8 cellular contexts compared by ENCODE assay signal in the genomic region with DNA sequence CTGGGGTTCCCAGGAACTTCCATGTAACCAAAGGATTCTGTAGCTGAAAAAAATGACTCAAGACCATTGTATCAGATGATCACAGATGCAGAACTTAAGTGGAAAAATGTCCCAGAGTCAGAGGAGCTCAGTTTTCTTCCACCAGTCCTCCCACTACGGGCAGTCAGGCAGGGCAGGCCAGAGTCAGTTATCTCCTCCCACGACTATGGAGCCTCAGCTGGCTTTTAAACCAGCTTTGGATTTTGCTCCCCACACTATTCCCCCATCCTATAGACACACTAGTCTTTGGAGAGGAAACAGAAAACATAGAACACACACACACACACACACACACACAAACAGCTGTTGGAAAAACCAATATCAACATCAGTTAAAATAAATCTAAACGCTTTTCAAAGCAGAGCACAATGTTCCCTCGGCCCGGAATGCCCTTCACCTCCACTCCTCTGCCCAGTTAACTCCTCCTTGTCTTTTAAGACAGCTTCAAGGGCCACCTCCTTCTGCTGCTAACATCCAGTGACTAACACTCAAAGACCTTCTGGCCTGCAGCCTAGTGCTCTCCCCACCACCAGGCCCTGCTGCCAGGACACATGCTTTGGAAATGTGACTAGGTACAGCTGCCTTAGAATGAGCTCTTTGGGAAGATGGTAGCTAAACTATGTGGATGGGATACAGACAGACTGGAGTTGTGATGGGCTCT. TPM values are rescaled to one million over a fixed set of nuclear protein-coding genes. Genes with fewer than 3 reads are reported as not detected.
DNase-seq lines count a peak whose midpoint lies in the region; ATAC-seq and TF ChIP-seq lines count a peak whose summit lies in the region.

No MANE protein-coding gene starts in this region.

- peak overlapping the region; percentile 6 for H3K27ac ChIP-seq in cardiac muscle cell
- peak overlapping the region; percentile 77 to 95 (median 84) for H3K27ac ChIP-seq in sigmoid colon
- H3K27ac ChIP-seq in A673 (ENCODE audit: low read depth, low read length, poor library complexity, severe bottlenecking): no peak overlapping the region

- peak overlapping the region; percentile 51 for H3K27ac Mint-ChIP-seq in activated T-helper 2 cell treated with anti-CD3 and anti-CD28 coated beads, Interferon-gamma antibody, Interleukin-2, Interleukin-4, amounts not matched to agents 10 μg/mL and 5 μg/mL and 100 μg/mL, durations not matched to agents 14 hours and 24 hours and 36 hours

- WGBS in sigmoid colon, 2 donors: 68 to 70% methylated on average over 5 of the region's 5 CpGs

- H3K27me3 Mint-ChIP-seq in activated T-helper 2 cell treated with anti-CD3 and anti-CD28 coated beads, Interferon-gamma antibody, Interleukin-2, Interleukin-4, amounts not matched to agents 10 μg/mL and 5 μg/mL and 100 μg/mL, durations not matched to agents 14 hours and 24 hours and 36 hours (ENCODE audit: low read depth): no peaks in the 10 kb centered on the region

- TF ChIP-seq CTCF in cardiac muscle cell (IDR thresholded peaks at IDR 0.05; ENCODE audit: low read depth, low read length) (no peak), sigmoid colon (IDR thresholded peaks at IDR 0.05) (no peak), A673 (conservative IDR thresholded peaks at IDR 0.05; ENCODE audit: low read depth, low read length) (no peak)

- H3K36me3 Mint-ChIP-seq in activated T-helper 2 cell treated with anti-CD3 and anti-CD28 coated beads, Interferon-gamma antibody, Interleukin-2, Interleukin-4, amounts not matched to agents 10 μg/mL and 5 μg/mL and 100 μg/mL, durations not matched to agents 14 hours and 24 hours and 36 hours (ENCODE audit: low read depth): peaks cover 95% of the 10 kb centered on the region

- H3K4me3 ChIP-seq in cardiac muscle cell (no peak overlapping the region), sigmoid colon (no peak overlapping the region), A673 (ENCODE audit: low read depth, low read length, poor library complexity, severe bottlenecking) (no peak overlapping the region)

- no TSS peak for BruUV-seq in A673 (replicated peaks; lab: Mats Ljungman, UMichigan)

- peak in 3 of 4 donors; percentile 38 to 74 (median 60) for TF ChIP-seq EP300 in sigmoid colon (IDR thresholded peaks at IDR 0.05)

- H3K4me1 Mint-ChIP-seq in activated T-helper 2 cell treated with anti-CD3 and anti-CD28 coated beads, Interferon-gamma antibody, Interleukin-2, Interleukin-4, amounts not matched to agents 10 μg/mL and 5 μg/mL and 100 μg/mL, durations not matched to agents 14 hours and 24 hours and 36 hours (ENCODE audit: low read depth): peaks cover 68% of the 10 kb centered on the region

- no peak overlapping the region for H3K4me3 Mint-ChIP-seq in activated T-helper 2 cell treated with anti-CD3 and anti-CD28 coated beads, Interferon-gamma antibody, Interleukin-2, Interleukin-4, amounts not matched to agents 10 μg/mL and 5 μg/mL and 100 μg/mL, durations not matched to agents 14 hours and 24 hours and 36 hours (ENCODE audit: low read depth)

- intact Hi-C loops in activated T-helper 2 cell treated with anti-CD3 and anti-CD28 coated beads, Interferon-gamma antibody, Interleukin-2, Interleukin-4, amounts not matched to agents 10 μg/mL and 5 μg/mL and 100 μg/mL, durations not matched to agents 14 hours and 24 hours and 36 hours (cut with micrococcal nuclease): loop anchor here (5.0 kb wide), 1 partner anchor 201 kb away; no protein-coding TSS in a partner anchor
- intact Hi-C loops in sigmoid colon (cut with DNase I): loop anchor here (2.0 kb wide), 1 partner anchor 58 kb away; the partner anchor contains the start of gene ADAM19
- intact Hi-C loops in A673 (cut with micrococcal nuclease; ENCODE audit: unreplicated experiment): no loop called here

- DNase-seq in GOT3 (lab: John Stamatoyannopoulos, UW): peak; percentile 41
- DNase-seq in activated T-helper 2 cell treated with anti-CD3 and anti-CD28 coated beads, Interferon-gamma antibody, Interleukin-2, Interleukin-4, amounts not matched to agents 10 μg/mL and 5 μg/mL and 100 μg/mL, durations not matched to agents 14 hours and 24 hours and 36 hours (ENCODE audit: low spot score): no peak
- peak; percentile 22 to 94 for DNase-seq in cardiac muscle cell (ENCODE audit: low read depth in 1 of 2, low spot score in 1 of 2)
- peak; percentile 88 for DNase-seq in sigmoid colon
- DNase-seq in foreskin melanocyte: no peak
- DNase-seq in LoVo (ENCODE audit: low spot score): no peak
- no peak for DNase-seq in A673 (ENCODE audit: low spot score)

- TF ChIP-seq POLR2A in sigmoid colon (IDR thresholded peaks at IDR 0.05): no peak

- H3K9me3 ChIP-seq in cardiac muscle cell (ENCODE audit: low read depth) (no peaks in the 10 kb centered on the region), sigmoid colon (no peaks in the 10 kb centered on the region), A673 (ENCODE audit: low read depth, low read length, poor library complexity, severe bottlenecking) (no peaks in the 10 kb centered on the region)

- H3K4me1 ChIP-seq in cardiac muscle cell (ENCODE audit: low read depth): peaks cover 4% of the 10 kb centered on the region
- peaks cover 0 to 64% (median 61%) of the 10 kb centered on the region in 4 donors for H3K4me1 ChIP-seq in sigmoid colon
- H3K4me1 ChIP-seq in A673 (ENCODE audit: insufficient read depth, low read length, poor library complexity, severe bottlenecking): no peaks in the 10 kb centered on the region

- no peaks in the 10 kb centered on the region for H3K9me3 Mint-ChIP-seq in activated T-helper 2 cell treated with anti-CD3 and anti-CD28 coated beads, Interferon-gamma antibody, Interleukin-2, Interleukin-4, amounts not matched to agents 10 μg/mL and 5 μg/mL and 100 μg/mL, durations not matched to agents 14 hours and 24 hours and 36 hours

- ATAC-seq in HG03460 (IDR thresholded peaks at IDR 0.05; ENCODE audit: unreplicated experiment): no peak

- CTCF ChIA-PET in A673 (lab: Charles Lee): no interaction called here

- H3K27me3 ChIP-seq in cardiac muscle cell (no peaks in the 10 kb centered on the region), sigmoid colon (no peaks in the 10 kb centered on the region), A673 (replicated peaks; ENCODE audit: insufficient read depth, low read depth, low read length, poor library complexity) (no peaks in the 10 kb centered on the region)

- POLR2A ChIA-PET in A673 (lab: Charles Lee; ENCODE audit: low non-redundant PET): no interaction called here

- H3K36me3 ChIP-seq in cardiac muscle cell: no peaks in the 10 kb centered on the region
- H3K36me3 ChIP-seq in sigmoid colon: peaks cover 0 to 36% (median 12%) of the 10 kb centered on the region in 4 donors
- no peaks in the 10 kb centered on the region for H3K36me3 ChIP-seq in A673 (ENCODE audit: insufficient read depth, low read length, poor library complexity, severe bottlenecking)

RNA-seq across cellular contexts. Expression of gene NIPAL4, which starts 56.8 kb away (rescaled TPM):
- total RNA-seq in activated T-helper 2 cell treated with anti-CD3 and anti-CD28 coated beads, Interferon-gamma antibody, Interleukin-2, Interleukin-4, amounts not matched to agents 10 μg/mL and 5 μg/mL and 100 μg/mL, durations not matched to agents 14 hours and 24 hours and 36 hours: 1.9 and 2.1 TPM in 2 replicates
- total RNA-seq in cardiac muscle cell (0.18 and 0.36 TPM in 2 replicates), sigmoid colon (1 to 10 TPM; 2.8 to 5.1 (median 4.9) TPM), A673 (2021) (not detected in 2 replicates)
- polyA plus RNA-seq in cardiac muscle cell (0.17 and 0.37 TPM in 2 replicates), sigmoid colon (1 to 10 TPM in 1 of 3 donors, not detected in 2; 1.3 TPM)

RNA-seq across cellular contexts. Expression of gene ADAM19, which starts 58.8 kb away (rescaled TPM):
- total RNA-seq in activated T-helper 2 cell treated with anti-CD3 and anti-CD28 coated beads, Interferon-gamma antibody, Interleukin-2, Interleukin-4, amounts not matched to agents 10 μg/mL and 5 μg/mL and 100 μg/mL, durations not matched to agents 14 hours and 24 hours and 36 hours: 229 and 237 TPM in 2 replicates
- total RNA-seq in cardiac muscle cell (8.8 and 11.5 TPM in 2 replicates), sigmoid colon (10 to 100 TPM; 18.8 to 53.2 (median 35.0) TPM), A673 (2021) (1.7 and 2.3 TPM in 2 replicates)
- polyA plus RNA-seq in cardiac muscle cell (6.5 and 7.2 TPM in 2 replicates), sigmoid colon (10 to 100 TPM in 1 of 3 donors, 1 to 10 TPM in 2; 1.2 to 16.3 (median 1.2) TPM)

Comparison
In these comparisons a context has a peak if more than half of its experiments do, and no peak if none do; other contexts are left out.
1. DNase-seq: peak in GOT3 (single experiment), cardiac muscle cell (2 of 2) and sigmoid colon (single experiment); none in activated T-helper 2 cell treated with anti-CD3 and anti-CD28 coated beads, Interferon-gamma antibody, Interleukin-2, Interleukin-4, amounts not matched to agents 10 μg/mL and 5 μg/mL and 100 μg/mL, durations not matched to agents 14 hours and 24 hours and 36 hours (single experiment), foreskin melanocyte (single experiment), LoVo (single experiment) and A673 (single experiment).